In the genomic region with DNA sequence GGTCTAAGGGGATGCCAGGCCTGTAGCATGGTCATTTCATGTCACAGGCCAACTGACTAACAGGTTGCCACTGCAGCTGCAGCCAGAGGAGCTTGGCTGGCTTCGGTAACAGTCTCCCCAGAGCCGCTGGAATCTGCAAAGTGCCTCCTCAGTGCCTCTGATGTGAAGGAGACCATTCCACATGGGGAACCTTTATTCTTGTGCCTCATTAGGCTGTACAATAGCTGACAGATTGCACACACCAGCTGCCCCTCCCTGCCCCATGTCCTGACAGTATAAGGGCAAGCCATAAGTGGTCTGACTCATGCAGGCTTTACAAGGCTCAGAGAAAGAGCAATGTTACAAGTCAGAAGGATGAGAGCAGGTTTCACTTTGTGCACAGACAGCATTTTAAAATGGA, we compare ENCODE assay signal across 1 cellular context.
TF ChIP-seq lines count a peak whose summit lies in the region.

No MANE protein-coding gene starts in this region.

TF ChIP-seq in WTC11, 78 proteins besides CTCF, POLR2A, EP300 and RAD21 (continued from another document):
- TF ChIP-seq, protein P1, sequence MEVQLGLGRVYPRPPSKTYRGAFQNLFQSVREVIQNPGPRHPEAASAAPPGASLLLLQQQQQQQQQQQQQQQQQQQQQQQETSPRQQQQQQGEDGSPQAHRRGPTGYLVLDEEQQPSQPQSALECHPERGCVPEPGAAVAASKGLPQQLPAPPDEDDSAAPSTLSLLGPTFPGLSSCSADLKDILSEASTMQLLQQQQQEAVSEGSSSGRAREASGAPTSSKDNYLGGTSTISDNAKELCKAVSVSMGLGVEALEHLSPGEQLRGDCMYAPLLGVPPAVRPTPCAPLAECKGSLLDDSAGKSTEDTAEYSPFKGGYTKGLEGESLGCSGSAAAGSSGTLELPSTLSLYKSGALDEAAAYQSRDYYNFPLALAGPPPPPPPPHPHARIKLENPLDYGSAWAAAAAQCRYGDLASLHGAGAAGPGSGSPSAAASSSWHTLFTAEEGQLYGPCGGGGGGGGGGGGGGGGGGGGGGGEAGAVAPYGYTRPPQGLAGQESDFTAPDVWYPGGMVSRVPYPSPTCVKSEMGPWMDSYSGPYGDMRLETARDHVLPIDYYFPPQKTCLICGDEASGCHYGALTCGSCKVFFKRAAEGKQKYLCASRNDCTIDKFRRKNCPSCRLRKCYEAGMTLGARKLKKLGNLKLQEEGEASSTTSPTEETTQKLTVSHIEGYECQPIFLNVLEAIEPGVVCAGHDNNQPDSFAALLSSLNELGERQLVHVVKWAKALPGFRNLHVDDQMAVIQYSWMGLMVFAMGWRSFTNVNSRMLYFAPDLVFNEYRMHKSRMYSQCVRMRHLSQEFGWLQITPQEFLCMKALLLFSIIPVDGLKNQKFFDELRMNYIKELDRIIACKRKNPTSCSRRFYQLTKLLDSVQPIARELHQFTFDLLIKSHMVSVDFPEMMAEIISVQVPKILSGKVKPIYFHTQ (CRISPR knock-in tag; IDR thresholded peaks at IDR 0.05), result no peak
- TF ChIP-seq GABPB1 (CRISPR knock-in tag; IDR thresholded peaks at IDR 0.05) (no peak), CREB1 (CRISPR knock-in tag; IDR thresholded peaks at IDR 0.05) (no peak)
- TF ChIP-seq, protein P2, sequence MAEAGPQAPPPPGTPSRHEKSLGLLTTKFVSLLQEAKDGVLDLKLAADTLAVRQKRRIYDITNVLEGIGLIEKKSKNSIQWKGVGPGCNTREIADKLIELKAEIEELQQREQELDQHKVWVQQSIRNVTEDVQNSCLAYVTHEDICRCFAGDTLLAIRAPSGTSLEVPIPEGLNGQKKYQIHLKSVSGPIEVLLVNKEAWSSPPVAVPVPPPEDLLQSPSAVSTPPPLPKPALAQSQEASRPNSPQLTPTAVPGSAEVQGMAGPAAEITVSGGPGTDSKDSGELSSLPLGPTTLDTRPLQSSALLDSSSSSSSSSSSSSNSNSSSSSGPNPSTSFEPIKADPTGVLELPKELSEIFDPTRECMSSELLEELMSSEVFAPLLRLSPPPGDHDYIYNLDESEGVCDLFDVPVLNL (CRISPR knock-in tag; IDR thresholded peaks at IDR 0.05; ENCODE audit: borderline replicate concordance, low read depth), result no peak
- TF ChIP-seq, protein P3, sequence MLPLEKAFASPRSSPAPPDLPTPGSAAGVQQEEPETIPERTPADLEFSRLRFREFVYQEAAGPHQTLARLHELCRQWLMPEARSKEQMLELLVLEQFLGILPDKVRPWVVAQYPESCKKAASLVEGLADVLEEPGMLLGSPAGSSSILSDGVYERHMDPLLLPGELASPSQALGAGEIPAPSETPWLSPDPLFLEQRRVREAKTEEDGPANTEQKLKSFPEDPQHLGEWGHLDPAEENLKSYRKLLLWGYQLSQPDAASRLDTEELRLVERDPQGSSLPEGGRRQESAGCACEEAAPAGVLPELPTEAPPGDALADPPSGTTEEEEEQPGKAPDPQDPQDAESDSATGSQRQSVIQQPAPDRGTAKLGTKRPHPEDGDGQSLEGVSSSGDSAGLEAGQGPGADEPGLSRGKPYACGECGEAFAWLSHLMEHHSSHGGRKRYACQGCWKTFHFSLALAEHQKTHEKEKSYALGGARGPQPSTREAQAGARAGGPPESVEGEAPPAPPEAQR (CRISPR knock-in tag; IDR thresholded peaks at IDR 0.05), result no peak
